1 cellular context compared by ENCODE assay signal in the genomic region with DNA sequence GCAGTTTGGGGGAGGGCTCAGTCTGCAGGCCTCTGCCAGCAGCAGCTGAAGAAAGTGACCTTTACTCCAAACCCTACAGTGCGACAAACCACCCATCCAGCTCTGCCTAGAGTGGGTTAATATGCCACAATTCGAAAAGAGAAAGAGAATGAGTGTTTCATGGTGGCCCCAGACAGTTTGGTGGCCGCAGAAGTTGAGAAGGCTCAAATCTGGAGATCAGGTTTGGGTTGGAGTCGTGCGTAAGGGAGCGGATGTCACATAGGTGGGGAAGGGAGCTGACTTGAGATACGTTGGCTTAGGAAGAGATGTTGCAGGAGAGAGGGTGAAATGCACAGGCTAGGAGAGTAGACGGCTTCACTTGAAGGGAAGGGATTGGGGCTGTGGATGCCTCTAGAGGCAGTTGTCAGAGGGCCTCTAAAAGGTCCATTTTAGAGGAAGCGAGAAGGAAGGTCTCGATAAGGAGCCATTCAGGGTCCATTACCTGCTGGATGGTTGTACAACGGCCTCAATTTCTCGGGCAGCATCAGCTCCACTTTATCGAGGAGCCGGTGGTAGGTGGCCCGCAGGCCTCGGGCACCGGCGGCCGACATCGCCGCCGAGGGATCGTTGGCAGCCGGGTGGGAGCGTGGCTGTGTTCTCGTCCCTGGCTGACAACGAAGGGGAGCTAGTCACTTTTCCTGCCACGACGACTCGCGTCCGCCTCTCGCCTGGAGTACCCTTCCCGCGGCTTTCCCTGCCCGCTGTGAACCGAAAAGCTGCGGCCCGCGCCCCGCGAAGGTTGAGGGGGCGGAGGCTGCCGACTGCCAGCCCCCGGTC.
TF ChIP-seq lines count a peak whose summit lies in the region.

No MANE protein-coding gene starts in this region.

TF ChIP-seq in HepG2, 621 proteins besides CTCF, POLR2A, EP300 and RAD21 (continued from another document and continues in another):
- TF ChIP-seq, protein P1, sequence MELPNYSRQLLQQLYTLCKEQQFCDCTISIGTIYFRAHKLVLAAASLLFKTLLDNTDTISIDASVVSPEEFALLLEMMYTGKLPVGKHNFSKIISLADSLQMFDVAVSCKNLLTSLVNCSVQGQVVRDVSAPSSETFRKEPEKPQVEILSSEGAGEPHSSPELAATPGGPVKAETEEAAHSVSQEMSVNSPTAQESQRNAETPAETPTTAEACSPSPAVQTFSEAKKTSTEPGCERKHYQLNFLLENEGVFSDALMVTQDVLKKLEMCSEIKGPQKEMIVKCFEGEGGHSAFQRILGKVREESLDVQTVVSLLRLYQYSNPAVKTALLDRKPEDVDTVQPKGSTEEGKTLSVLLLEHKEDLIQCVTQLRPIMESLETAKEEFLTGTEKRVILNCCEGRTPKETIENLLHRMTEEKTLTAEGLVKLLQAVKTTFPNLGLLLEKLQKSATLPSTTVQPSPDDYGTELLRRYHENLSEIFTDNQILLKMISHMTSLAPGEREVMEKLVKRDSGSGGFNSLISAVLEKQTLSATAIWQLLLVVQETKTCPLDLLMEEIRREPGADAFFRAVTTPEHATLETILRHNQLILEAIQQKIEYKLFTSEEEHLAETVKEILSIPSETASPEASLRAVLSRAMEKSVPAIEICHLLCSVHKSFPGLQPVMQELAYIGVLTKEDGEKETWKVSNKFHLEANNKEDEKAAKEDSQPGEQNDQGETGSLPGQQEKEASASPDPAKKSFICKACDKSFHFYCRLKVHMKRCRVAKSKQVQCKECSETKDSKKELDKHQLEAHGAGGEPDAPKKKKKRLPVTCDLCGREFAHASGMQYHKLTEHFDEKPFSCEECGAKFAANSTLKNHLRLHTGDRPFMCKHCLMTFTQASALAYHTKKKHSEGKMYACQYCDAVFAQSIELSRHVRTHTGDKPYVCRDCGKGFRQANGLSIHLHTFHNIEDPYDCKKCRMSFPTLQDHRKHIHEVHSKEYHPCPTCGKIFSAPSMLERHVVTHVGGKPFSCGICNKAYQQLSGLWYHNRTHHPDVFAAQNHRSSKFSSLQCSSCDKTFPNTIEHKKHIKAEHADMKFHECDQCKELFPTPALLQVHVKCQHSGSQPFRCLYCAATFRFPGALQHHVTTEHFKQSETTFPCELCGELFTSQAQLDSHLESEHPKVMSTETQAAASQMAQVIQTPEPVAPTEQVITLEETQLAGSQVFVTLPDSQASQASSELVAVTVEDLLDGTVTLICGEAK (IDR thresholded peaks at IDR 0.05) = no peak
- TF ChIP-seq, protein P1 (CRISPR knock-in tag; IDR thresholded peaks at IDR 0.05) = no peak; the same call in 1 of the 2 replicates
- no peak for TF ChIP-seq ZBTB1 (CRISPR knock-in tag; IDR thresholded peaks at IDR 0.05; ENCODE audit: borderline replicate concordance)
- TF ChIP-seq, protein P2, sequence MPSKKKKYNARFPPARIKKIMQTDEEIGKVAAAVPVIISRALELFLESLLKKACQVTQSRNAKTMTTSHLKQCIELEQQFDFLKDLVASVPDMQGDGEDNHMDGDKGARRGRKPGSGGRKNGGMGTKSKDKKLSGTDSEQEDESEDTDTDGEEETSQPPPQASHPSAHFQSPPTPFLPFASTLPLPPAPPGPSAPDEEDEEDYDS (CRISPR knock-in tag; IDR thresholded peaks at IDR 0.05) = no peak
- no peak for TF ChIP-seq HHEX (CRISPR knock-in tag; IDR thresholded peaks at IDR 0.05)
- no peak; the same call in 1 of the 2 replicates for TF ChIP-seq ZNF33A (CRISPR knock-in tag; IDR thresholded peaks at IDR 0.05; ENCODE audit: borderline replicate concordance)
- TF ChIP-seq HOXA5 (CRISPR knock-in tag; IDR thresholded peaks at IDR 0.05) = no peak; the same call in 1 of the 2 replicates
- TF ChIP-seq, protein P3, sequence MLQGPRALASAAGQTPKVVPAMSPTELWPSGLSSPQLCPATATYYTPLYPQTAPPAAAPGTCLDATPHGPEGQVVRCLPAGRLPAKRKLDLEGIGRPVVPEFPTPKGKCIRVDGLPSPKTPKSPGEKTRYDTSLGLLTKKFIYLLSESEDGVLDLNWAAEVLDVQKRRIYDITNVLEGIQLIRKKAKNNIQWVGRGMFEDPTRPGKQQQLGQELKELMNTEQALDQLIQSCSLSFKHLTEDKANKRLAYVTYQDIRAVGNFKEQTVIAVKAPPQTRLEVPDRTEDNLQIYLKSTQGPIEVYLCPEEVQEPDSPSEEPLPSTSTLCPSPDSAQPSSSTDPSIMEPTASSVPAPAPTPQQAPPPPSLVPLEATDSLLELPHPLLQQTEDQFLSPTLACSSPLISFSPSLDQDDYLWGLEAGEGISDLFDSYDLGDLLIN (CRISPR knock-in tag; IDR thresholded peaks at IDR 0.05; ENCODE audit: borderline replicate concordance) = peak; percentile 79; the same call in 1 of the 2 replicates
- no peak for TF ChIP-seq ZNF724P (CRISPR knock-in tag; IDR thresholded peaks at IDR 0.05; ENCODE audit: borderline replicate concordance)
- peak; percentile 15 for TF ChIP-seq RARA (CRISPR knock-in tag; IDR thresholded peaks at IDR 0.05)
- TF ChIP-seq ATF7 (IDR thresholded peaks at IDR 0.05) = no peak
- no peak for TF ChIP-seq ATF7 (CRISPR knock-in tag; IDR thresholded peaks at IDR 0.05)
- no peak for TF ChIP-seq NFE2L1 (CRISPR knock-in tag; IDR thresholded peaks at IDR 0.05; ENCODE audit: borderline replicate concordance)
- TF ChIP-seq WIZ (CRISPR knock-in tag; IDR thresholded peaks at IDR 0.05) = no peak
- TF ChIP-seq, protein P4, sequence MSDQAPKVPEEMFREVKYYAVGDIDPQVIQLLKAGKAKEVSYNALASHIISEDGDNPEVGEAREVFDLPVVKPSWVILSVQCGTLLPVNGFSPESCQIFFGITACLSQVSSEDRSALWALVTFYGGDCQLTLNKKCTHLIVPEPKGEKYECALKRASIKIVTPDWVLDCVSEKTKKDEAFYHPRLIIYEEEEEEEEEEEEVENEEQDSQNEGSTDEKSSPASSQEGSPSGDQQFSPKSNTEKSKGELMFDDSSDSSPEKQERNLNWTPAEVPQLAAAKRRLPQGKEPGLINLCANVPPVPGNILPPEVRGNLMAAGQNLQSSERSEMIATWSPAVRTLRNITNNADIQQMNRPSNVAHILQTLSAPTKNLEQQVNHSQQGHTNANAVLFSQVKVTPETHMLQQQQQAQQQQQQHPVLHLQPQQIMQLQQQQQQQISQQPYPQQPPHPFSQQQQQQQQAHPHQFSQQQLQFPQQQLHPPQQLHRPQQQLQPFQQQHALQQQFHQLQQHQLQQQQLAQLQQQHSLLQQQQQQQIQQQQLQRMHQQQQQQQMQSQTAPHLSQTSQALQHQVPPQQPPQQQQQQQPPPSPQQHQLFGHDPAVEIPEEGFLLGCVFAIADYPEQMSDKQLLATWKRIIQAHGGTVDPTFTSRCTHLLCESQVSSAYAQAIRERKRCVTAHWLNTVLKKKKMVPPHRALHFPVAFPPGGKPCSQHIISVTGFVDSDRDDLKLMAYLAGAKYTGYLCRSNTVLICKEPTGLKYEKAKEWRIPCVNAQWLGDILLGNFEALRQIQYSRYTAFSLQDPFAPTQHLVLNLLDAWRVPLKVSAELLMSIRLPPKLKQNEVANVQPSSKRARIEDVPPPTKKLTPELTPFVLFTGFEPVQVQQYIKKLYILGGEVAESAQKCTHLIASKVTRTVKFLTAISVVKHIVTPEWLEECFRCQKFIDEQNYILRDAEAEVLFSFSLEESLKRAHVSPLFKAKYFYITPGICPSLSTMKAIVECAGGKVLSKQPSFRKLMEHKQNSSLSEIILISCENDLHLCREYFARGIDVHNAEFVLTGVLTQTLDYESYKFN (CRISPR knock-in tag; conservative IDR thresholded peaks at IDR 0.05) = no peak
- no peak for TF ChIP-seq FOSL2 (CRISPR knock-in tag; IDR thresholded peaks at IDR 0.05)
- no peak for TF ChIP-seq SYNCRIP (IDR thresholded peaks at IDR 0.05; ENCODE audit: insufficient read depth, low read depth, low read length)
- no peak for TF ChIP-seq ZNF780A (CRISPR knock-in tag; IDR thresholded peaks at IDR 0.05)
- TF ChIP-seq GFI1 (CRISPR knock-in tag; IDR thresholded peaks at IDR 0.05; ENCODE audit: borderline replicate concordance) = no peak
- peak; percentile 82 for TF ChIP-seq SAP130 (CRISPR knock-in tag; IDR thresholded peaks at IDR 0.05; ENCODE audit: low read depth)
- TF ChIP-seq FOSL1 (CRISPR knock-in tag; IDR thresholded peaks at IDR 0.05; ENCODE audit: borderline replicate concordance) = no peak
- TF ChIP-seq ZFAT (CRISPR knock-in tag; conservative IDR thresholded peaks at IDR 0.05) = peak; percentile 73; the same call in 1 of the 2 replicates
- TF ChIP-seq AGO2 (optimal IDR thresholded peaks at IDR 0.05; ENCODE audit: low read depth, low read length) = peak; percentile 82
- TF ChIP-seq ZNF383 (CRISPR knock-in tag; IDR thresholded peaks at IDR 0.05; ENCODE audit: borderline replicate concordance) = no peak
- no peak for TF ChIP-seq SOX6 (IDR thresholded peaks at IDR 0.05)
- no peak; the same call in 1 of the 2 replicates for TF ChIP-seq SOX6 (CRISPR knock-in tag; IDR thresholded peaks at IDR 0.05)
- no peak; the same call in 1 of the 2 replicates for TF ChIP-seq SP5 (CRISPR knock-in tag; IDR thresholded peaks at IDR 0.05; ENCODE audit: borderline replicate concordance, low read depth)
- TF ChIP-seq ZNF160 (CRISPR knock-in tag; IDR thresholded peaks at IDR 0.05) = peak; percentile 48; the same call in 1 of the 2 replicates
- TF ChIP-seq, protein P5, sequence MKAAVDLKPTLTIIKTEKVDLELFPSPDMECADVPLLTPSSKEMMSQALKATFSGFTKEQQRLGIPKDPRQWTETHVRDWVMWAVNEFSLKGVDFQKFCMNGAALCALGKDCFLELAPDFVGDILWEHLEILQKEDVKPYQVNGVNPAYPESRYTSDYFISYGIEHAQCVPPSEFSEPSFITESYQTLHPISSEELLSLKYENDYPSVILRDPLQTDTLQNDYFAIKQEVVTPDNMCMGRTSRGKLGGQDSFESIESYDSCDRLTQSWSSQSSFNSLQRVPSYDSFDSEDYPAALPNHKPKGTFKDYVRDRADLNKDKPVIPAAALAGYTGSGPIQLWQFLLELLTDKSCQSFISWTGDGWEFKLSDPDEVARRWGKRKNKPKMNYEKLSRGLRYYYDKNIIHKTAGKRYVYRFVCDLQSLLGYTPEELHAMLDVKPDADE (CRISPR knock-in tag; IDR thresholded peaks at IDR 0.05) = peak; percentile 70; the same call in 1 of the 2 replicates
- no peak for TF ChIP-seq ZNF619 (CRISPR knock-in tag; IDR thresholded peaks at IDR 0.05)
- 0 out of 2 replicates have a peak, but pooled peaks have one; percentile 64 for TF ChIP-seq MZF1 (CRISPR knock-in tag; IDR thresholded peaks at IDR 0.05; ENCODE audit: borderline replicate concordance)
- TF ChIP-seq ZNF670 (CRISPR knock-in tag; IDR thresholded peaks at IDR 0.05; ENCODE audit: borderline replicate concordance) = 0 out of 2 replicates have a peak, but pooled peaks have one; percentile 9
- TF ChIP-seq, protein P6, sequence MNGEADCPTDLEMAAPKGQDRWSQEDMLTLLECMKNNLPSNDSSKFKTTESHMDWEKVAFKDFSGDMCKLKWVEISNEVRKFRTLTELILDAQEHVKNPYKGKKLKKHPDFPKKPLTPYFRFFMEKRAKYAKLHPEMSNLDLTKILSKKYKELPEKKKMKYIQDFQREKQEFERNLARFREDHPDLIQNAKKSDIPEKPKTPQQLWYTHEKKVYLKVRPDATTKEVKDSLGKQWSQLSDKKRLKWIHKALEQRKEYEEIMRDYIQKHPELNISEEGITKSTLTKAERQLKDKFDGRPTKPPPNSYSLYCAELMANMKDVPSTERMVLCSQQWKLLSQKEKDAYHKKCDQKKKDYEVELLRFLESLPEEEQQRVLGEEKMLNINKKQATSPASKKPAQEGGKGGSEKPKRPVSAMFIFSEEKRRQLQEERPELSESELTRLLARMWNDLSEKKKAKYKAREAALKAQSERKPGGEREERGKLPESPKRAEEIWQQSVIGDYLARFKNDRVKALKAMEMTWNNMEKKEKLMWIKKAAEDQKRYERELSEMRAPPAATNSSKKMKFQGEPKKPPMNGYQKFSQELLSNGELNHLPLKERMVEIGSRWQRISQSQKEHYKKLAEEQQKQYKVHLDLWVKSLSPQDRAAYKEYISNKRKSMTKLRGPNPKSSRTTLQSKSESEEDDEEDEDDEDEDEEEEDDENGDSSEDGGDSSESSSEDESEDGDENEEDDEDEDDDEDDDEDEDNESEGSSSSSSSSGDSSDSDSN (CRISPR knock-in tag; IDR thresholded peaks at IDR 0.05) = peak; percentile 74; the same call in 1 of the 2 replicates
- TF ChIP-seq ZSCAN12 (CRISPR knock-in tag; IDR thresholded peaks at IDR 0.05) = no peak; the same call in 1 of the 2 replicates
- no peak for TF ChIP-seq JUN (CRISPR knock-in tag; IDR thresholded peaks at IDR 0.05)
- TF ChIP-seq ZNF432 (CRISPR knock-in tag; IDR thresholded peaks at IDR 0.05; ENCODE audit: borderline replicate concordance) = no peak
- no peak for TF ChIP-seq ZNF138 (CRISPR knock-in tag; IDR thresholded peaks at IDR 0.05; ENCODE audit: low read depth)
- TF ChIP-seq KDM4B (CRISPR knock-in tag; IDR thresholded peaks at IDR 0.05) = no peak
